In genomic region chr12:50928392-50928791, GRCh38 we compare ENCODE assay signal across 8 cellular contexts. TPM values are rescaled to one million over a fixed set of nuclear protein-coding genes. Genes with fewer than 3 reads are reported as not detected.
DNase-seq lines count a peak whose midpoint lies in the region; ATAC-seq and TF ChIP-seq lines count a peak whose summit lies in the region.

No MANE protein-coding gene starts in this region.

- peaks cover 7% of the 10 kb centered on the region for H3K4me1 ChIP-seq in right cardiac atrium (ENCODE audit: control insufficient read depth, insufficient read depth, low read length)

- no peak for TF ChIP-seq POLR2A in erythroblast (IDR thresholded peaks at IDR 0.05; ENCODE audit: low read length)

- H3K27me3 Mint-ChIP-seq in osteocyte (ENCODE audit: unreplicated experiment) = peaks cover 2% of the 10 kb centered on the region

- no peaks in the 10 kb centered on the region for H3K27me3 ChIP-seq in right cardiac atrium (ENCODE audit: control insufficient read depth, insufficient read depth)

- no peaks in the 10 kb centered on the region for H3K9me3 Mint-ChIP-seq in osteocyte (ENCODE audit: unreplicated experiment)

- H3K9me3 ChIP-seq in right cardiac atrium (ENCODE audit: control insufficient read depth, low read length) = no peaks in the 10 kb centered on the region

- H3K36me3 Mint-ChIP-seq in osteocyte (ENCODE audit: unreplicated experiment) = peaks cover 18% of the 10 kb centered on the region

- no peak for TF ChIP-seq CTCF in osteocyte (IDR thresholded peaks at IDR 0.05)

- H3K4me3 ChIP-seq in right cardiac atrium (ENCODE audit: low read length) = peak overlapping the region; percentile 99

- DNase-seq in right cardiac atrium (no peak), cardiac septum (ENCODE audit: low spot score) (no peak), erythroblast (lab: John Stamatoyannopoulos, UW) (peak; percentile 7 to 18), osteocyte (ENCODE audit: extremely low spot score, unreplicated experiment) (peak; percentile 62), NCI-H2081 treated with DMSO at 0.1 percent for 48 hours (lab: John Stamatoyannopoulos, UW) (no peak), NCI-H2107 treated with DMSO at 0.1 percent for 48 hours (lab: John Stamatoyannopoulos, UW; ENCODE audit: unreplicated experiment) (no peak)

- WGBS in right cardiac atrium = 69% methylated on average over 3 of the region's 3 CpGs

- no peak overlapping the region for H3K27ac Mint-ChIP-seq in osteocyte (ENCODE audit: unreplicated experiment)

- intact Hi-C loops in right cardiac atrium (cut with DNase I) (loop anchor here in 1 of 4 donors (10.0 kb wide), 1 partner anchor 56 kb away; no protein-coding TSS in a partner anchor), cardiac septum (cut with DNase I) (loop anchor here (5.0 kb wide), 1 partner anchor 59 kb away; no protein-coding TSS in a partner anchor)

- H3K4me1 Mint-ChIP-seq in osteocyte (ENCODE audit: unreplicated experiment) = peaks cover 42% of the 10 kb centered on the region

- H3K4me3 Mint-ChIP-seq in osteocyte (ENCODE audit: unreplicated experiment) = no peak overlapping the region

- ATAC-seq in right cardiac atrium = no peak
- no peak for ATAC-seq in GM18907 (IDR thresholded peaks at IDR 0.05; ENCODE audit: unreplicated experiment)
- ATAC-seq in HG03342 (IDR thresholded peaks at IDR 0.05; ENCODE audit: unreplicated experiment) = no peak

- H3K27ac ChIP-seq in right cardiac atrium (ENCODE audit: low read length) = no peak overlapping the region

RNA-seq across cellular contexts. Expression of gene HIGD1C, which starts 24.0 kb away (rescaled TPM):
- total RNA-seq in right cardiac atrium = not detected
- not detected for polyA plus RNA-seq in right cardiac atrium
- total RNA-seq in cardiac septum = not detected
- total RNA-seq in osteocyte = not detected in 2 replicates

Comparison
In these comparisons a context has a peak if more than half of its experiments do, and no peak if none do; other contexts are left out.
1. DNase-seq: peak in erythroblast (2 of 2) and osteocyte (single experiment); none in right cardiac atrium (0 of 3), cardiac septum (single experiment), NCI-H2081 treated with DMSO at 0.1 percent for 48 hours (single experiment) and NCI-H2107 treated with DMSO at 0.1 percent for 48 hours (single experiment).